1 cellular context compared by ENCODE assay signal in the genomic region with DNA sequence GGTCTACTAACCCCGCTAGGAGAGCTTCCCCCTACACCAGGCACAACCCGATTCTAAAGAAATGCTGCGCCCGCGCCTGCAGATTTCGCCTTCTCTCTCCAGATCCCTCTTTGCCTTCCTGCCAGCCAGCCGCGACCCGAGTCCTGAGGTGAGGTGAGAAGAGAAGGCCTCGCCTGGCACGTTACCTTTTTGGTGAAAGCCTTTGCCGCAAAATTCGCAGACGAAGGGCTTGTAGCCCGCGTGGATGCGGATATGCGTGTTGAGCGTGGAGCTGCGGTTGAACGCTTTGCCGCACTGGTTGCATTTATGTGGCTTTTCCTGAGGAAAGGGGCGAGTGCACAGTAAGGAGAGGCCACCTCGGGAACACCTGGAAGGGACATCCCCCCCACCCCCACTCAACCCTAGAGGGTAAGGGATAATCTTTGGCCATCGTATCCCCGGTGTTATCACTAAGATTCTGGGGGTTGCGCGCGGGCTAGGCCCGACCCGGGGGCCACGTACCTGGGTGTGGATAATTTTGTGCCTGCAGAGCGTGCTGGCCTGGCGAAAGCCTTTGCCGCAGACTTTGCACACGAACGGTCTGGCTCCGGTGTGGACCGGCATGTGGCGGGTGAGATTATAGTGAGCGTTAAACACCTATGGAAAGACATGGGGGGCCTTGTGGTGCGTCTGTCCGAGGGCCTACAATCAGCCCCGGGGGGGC.
TF ChIP-seq lines count a peak whose summit lies in the region.

No MANE protein-coding gene starts in this region.

TF ChIP-seq in GM23338, 12 proteins besides CTCF, POLR2A, EP300 and RAD21:
- TF ChIP-seq, protein P1, sequence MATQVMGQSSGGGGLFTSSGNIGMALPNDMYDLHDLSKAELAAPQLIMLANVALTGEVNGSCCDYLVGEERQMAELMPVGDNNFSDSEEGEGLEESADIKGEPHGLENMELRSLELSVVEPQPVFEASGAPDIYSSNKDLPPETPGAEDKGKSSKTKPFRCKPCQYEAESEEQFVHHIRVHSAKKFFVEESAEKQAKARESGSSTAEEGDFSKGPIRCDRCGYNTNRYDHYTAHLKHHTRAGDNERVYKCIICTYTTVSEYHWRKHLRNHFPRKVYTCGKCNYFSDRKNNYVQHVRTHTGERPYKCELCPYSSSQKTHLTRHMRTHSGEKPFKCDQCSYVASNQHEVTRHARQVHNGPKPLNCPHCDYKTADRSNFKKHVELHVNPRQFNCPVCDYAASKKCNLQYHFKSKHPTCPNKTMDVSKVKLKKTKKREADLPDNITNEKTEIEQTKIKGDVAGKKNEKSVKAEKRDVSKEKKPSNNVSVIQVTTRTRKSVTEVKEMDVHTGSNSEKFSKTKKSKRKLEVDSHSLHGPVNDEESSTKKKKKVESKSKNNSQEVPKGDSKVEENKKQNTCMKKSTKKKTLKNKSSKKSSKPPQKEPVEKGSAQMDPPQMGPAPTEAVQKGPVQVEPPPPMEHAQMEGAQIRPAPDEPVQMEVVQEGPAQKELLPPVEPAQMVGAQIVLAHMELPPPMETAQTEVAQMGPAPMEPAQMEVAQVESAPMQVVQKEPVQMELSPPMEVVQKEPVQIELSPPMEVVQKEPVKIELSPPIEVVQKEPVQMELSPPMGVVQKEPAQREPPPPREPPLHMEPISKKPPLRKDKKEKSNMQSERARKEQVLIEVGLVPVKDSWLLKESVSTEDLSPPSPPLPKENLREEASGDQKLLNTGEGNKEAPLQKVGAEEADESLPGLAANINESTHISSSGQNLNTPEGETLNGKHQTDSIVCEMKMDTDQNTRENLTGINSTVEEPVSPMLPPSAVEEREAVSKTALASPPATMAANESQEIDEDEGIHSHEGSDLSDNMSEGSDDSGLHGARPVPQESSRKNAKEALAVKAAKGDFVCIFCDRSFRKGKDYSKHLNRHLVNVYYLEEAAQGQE (IDR thresholded peaks at IDR 0.05; ENCODE audit: unreplicated experiment): no peak
- TF ChIP-seq, protein P2, sequence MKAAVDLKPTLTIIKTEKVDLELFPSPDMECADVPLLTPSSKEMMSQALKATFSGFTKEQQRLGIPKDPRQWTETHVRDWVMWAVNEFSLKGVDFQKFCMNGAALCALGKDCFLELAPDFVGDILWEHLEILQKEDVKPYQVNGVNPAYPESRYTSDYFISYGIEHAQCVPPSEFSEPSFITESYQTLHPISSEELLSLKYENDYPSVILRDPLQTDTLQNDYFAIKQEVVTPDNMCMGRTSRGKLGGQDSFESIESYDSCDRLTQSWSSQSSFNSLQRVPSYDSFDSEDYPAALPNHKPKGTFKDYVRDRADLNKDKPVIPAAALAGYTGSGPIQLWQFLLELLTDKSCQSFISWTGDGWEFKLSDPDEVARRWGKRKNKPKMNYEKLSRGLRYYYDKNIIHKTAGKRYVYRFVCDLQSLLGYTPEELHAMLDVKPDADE (IDR thresholded peaks at IDR 0.05): no peak
- no peak for TF ChIP-seq ZNF331 (CRISPR knock-in tag; IDR thresholded peaks at IDR 0.05; ENCODE audit: low read depth)
- no peak for TF ChIP-seq POLR2AphosphoS5 (IDR thresholded peaks at IDR 0.05; ENCODE audit: low read depth)
- peak; percentile 96 for TF ChIP-seq EZH2phosphoT487 (IDR thresholded peaks at IDR 0.05; ENCODE audit: unreplicated experiment)
- TF ChIP-seq, protein P3, sequence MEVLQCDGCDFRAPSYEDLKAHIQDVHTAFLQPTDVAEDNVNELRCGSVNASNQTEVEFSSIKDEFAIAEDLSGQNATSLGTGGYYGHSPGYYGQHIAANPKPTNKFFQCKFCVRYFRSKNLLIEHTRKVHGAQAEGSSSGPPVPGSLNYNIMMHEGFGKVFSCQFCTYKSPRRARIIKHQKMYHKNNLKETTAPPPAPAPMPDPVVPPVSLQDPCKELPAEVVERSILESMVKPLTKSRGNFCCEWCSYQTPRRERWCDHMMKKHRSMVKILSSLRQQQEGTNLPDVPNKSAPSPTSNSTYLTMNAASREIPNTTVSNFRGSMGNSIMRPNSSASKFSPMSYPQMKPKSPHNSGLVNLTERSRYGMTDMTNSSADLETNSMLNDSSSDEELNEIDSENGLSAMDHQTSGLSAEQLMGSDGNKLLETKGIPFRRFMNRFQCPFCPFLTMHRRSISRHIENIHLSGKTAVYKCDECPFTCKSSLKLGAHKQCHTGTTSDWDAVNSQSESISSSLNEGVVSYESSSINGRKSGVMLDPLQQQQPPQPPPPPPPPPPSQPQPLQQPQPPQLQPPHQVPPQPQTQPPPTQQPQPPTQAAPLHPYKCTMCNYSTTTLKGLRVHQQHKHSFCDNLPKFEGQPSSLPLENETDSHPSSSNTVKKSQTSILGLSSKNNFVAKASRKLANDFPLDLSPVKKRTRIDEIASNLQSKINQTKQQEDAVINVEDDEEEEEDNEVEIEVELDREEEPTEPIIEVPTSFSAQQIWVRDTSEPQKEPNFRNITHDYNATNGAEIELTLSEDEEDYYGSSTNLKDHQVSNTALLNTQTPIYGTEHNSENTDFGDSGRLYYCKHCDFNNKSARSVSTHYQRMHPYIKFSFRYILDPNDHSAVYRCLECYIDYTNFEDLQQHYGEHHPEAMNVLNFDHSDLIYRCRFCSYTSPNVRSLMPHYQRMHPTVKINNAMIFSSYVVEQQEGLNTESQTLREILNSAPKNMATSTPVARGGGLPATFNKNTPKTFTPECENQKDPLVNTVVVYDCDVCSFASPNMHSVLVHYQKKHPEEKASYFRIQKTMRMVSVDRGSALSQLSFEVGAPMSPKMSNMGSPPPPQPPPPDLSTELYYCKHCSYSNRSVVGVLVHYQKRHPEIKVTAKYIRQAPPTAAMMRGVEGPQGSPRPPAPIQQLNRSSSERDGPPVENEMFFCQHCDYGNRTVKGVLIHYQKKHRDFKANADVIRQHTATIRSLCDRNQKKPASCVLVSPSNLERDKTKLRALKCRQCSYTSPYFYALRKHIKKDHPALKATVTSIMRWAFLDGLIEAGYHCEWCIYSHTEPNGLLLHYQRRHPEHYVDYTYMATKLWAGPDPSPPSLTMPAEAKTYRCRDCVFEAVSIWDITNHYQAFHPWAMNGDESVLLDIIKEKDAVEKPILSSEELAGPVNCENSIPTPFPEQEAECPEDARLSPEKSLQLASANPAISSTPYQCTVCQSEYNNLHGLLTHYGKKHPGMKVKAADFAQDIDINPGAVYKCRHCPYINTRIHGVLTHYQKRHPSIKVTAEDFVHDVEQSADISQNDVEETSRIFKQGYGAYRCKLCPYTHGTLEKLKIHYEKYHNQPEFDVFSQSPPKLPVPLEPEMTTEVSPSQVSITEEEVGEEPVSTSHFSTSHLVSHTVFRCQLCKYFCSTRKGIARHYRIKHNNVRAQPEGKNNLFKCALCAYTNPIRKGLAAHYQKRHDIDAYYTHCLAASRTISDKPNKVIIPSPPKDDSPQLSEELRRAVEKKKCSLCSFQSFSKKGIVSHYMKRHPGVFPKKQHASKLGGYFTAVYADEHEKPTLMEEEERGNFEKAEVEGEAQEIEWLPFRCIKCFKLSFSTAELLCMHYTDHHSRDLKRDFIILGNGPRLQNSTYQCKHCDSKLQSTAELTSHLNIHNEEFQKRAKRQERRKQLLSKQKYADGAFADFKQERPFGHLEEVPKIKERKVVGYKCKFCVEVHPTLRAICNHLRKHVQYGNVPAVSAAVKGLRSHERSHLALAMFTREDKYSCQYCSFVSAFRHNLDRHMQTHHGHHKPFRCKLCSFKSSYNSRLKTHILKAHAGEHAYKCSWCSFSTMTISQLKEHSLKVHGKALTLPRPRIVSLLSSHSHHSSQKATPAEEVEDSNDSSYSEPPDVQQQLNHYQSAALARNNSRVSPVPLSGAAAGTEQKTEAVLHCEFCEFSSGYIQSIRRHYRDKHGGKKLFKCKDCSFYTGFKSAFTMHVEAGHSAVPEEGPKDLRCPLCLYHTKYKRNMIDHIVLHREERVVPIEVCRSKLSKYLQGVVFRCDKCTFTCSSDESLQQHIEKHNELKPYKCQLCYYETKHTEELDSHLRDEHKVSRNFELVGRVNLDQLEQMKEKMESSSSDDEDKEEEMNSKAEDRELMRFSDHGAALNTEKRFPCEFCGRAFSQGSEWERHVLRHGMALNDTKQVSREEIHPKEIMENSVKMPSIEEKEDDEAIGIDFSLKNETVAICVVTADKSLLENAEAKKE (CRISPR knock-in tag; IDR thresholded peaks at IDR 0.05): no peak
- TF ChIP-seq NANOG (IDR thresholded peaks at IDR 0.05; ENCODE audit: borderline replicate concordance): no peak
- no peak for TF ChIP-seq JUNB (IDR thresholded peaks at IDR 0.05; ENCODE audit: unreplicated experiment)
- TF ChIP-seq ZNF114 (CRISPR knock-in tag; IDR thresholded peaks at IDR 0.05): no peak
- TF ChIP-seq STAT1 (IDR thresholded peaks at IDR 0.05; ENCODE audit: unreplicated experiment): no peak
- TF ChIP-seq CREB1 (CRISPR knock-in tag; IDR thresholded peaks at IDR 0.05; ENCODE audit: low read depth): no peak
- TF ChIP-seq EZH2 (IDR thresholded peaks at IDR 0.05; ENCODE audit: low read depth, unreplicated experiment): peak; percentile 97
